In genomic region chr16:19696312-19696711, GRCh38 we compare ENCODE assay signal across 8 cellular contexts. TPM values are rescaled to one million over a fixed set of nuclear protein-coding genes. Genes with fewer than 3 reads are reported as not detected.
DNase-seq lines count a peak whose midpoint lies in the region; ATAC-seq and TF ChIP-seq lines count a peak whose summit lies in the region.

No MANE protein-coding gene starts in this region.

- no peaks in the 10 kb centered on the region for H3K27me3 ChIP-seq in HCT116 (ENCODE audit: insufficient read depth, low read length)
- no peaks in the 10 kb centered on the region for H3K27me3 ChIP-seq in PC-9 (ENCODE audit: insufficient read depth, low read depth)
- no peaks in the 10 kb centered on the region for H3K27me3 ChIP-seq in spleen (replicated peaks in 1 of 7)
- H3K27me3 ChIP-seq in GM23338 (ENCODE audit: insufficient read depth) = no peaks in the 10 kb centered on the region

- intact Hi-C loops in HCT116 (cut with micrococcal nuclease) = no loop called here
- intact Hi-C loops in PC-9 (cut with micrococcal nuclease; ENCODE audit: unreplicated experiment) = loop anchor here (1.0 kb wide), 1 partner anchor 91 kb away; no protein-coding TSS in a partner anchor
- intact Hi-C loops in Right ventricle myocardium inferior (cut with DNase I) = loop anchor here (5.0 kb wide), 1 partner anchor 49 kb away; no protein-coding TSS in a partner anchor
- intact Hi-C loops in spleen (cut with DNase I; ENCODE audit: low total_unique reads) = no loop called here
- intact Hi-C loops in OCI-LY7 (cut with micrococcal nuclease; ENCODE audit: unreplicated experiment) = no loop called here

- WGBS in spleen, 5 donors = 15 to 29% (median 18%) methylated on average over 10 of the region's 10 CpGs

- H3K4me2 ChIP-seq in HCT116 (ENCODE audit: low read length) = peak overlapping the region; percentile 8; the same call in 1 of the 2 replicates
- no peak overlapping the region for H3K4me2 ChIP-seq in PC-9
- no peak overlapping the region for H3K4me2 ChIP-seq in OCI-LY7 (ENCODE audit: low read length)
- H3K4me2 ChIP-seq in GM23338 = no peak overlapping the region

- no peak overlapping the region for H3K9ac ChIP-seq in HCT116 (ENCODE audit: low read length)

- RAD21 ChIA-PET in HCT116 (lab: Charles Lee; ENCODE audit: low non-redundant PET in 1 of 2, low total read pairs in 2 of 2, uncharacterized antibody in 2 of 2, unreplicated experiment in 2 of 2) = no interaction called here

- H3K4me1 ChIP-seq in HCT116 (ENCODE audit: control insufficient read depth in 1 of 2, insufficient read depth in 2 of 2, low read length in 2 of 2) (peaks cover 12 to 13% of the 10 kb centered on the region in 2 experiments), PC-9 (replicated peaks; ENCODE audit: insufficient read depth) (peaks cover 22% of the 10 kb centered on the region), spleen (peaks cover 27 to 48% (median 31%) of the 10 kb centered on the region in 6 donors), OCI-LY7 (ENCODE audit: insufficient read depth, low read length, poor library complexity, severe bottlenecking) (no peaks in the 10 kb centered on the region), GM23338 (ENCODE audit: insufficient read depth) (no peaks in the 10 kb centered on the region)

- CTCF ChIA-PET in HCT116 (lab: Charles Lee) (interaction anchor here (0.6 kb wide), 2 partner anchors 15 to 112 kb away, joined by 3 to 6 read pairs; no protein-coding TSS in a partner anchor), PC-9 (lab: Charles Lee) (interaction anchor here (0.9 to 1.4 kb wide), 3 partner anchors 16 to 188 kb away, joined by 3 to 4 read pairs (median 4); partner anchors contain the start of gene GPRC5B), OCI-LY7 (lab: Charles Lee; ENCODE audit: unreplicated experiment) (no interaction called here)

- H3K9me3 ChIP-seq in HCT116 (ENCODE audit: control insufficient read depth in 1 of 2, insufficient read depth in 1 of 2, low read depth in 1 of 2, low read length in 2 of 2) = no peaks in the 10 kb centered on the region
- H3K9me3 ChIP-seq in PC-9 (ENCODE audit: insufficient read depth, low read depth) = peaks cover 15% of the 10 kb centered on the region; the same call in 1 of the 2 replicates
- H3K9me3 ChIP-seq in spleen = no peaks in the 10 kb centered on the region
- H3K9me3 ChIP-seq in OCI-LY7 (ENCODE audit: low read length) = no peaks in the 10 kb centered on the region

- H3K79me2 ChIP-seq in HCT116 (ENCODE audit: insufficient read depth, low read length) (no peaks in the 10 kb centered on the region), PC-9 (ENCODE audit: low read depth) (0 out of 2 replicates have a peak, but pooled peaks cover 8% of the 10 kb centered on the region), OCI-LY7 (ENCODE audit: insufficient read depth, low read depth, low read length) (no peaks in the 10 kb centered on the region), GM23338 (replicated peaks; ENCODE audit: insufficient read depth) (0 out of 2 replicates have a peak, but pooled peaks cover 3% of the 10 kb centered on the region)

- no peaks in the 10 kb centered on the region for H3K4me1 Mint-ChIP-seq in GM23338

- no peaks in the 10 kb centered on the region for H3K27me3 Mint-ChIP-seq in GM23338 (ENCODE audit: insufficient read depth, low read depth, poor library complexity)

- no peak overlapping the region for H3K4me3 Mint-ChIP-seq in GM23338

- H3K4me3 ChIP-seq in HCT116 (replicated peaks in 1 of 2; ENCODE audit: low read depth in 1 of 2, low read length in 2 of 2) = no peak overlapping the region
- no peak overlapping the region for H3K4me3 ChIP-seq in PC-9
- H3K4me3 ChIP-seq in spleen = no peak overlapping the region
- no peak overlapping the region for H3K4me3 ChIP-seq in OCI-LY7 (ENCODE audit: low read depth, low read length, poor library complexity, severe bottlenecking)
- no peak overlapping the region for H3K4me3 ChIP-seq in GM23338

- TF ChIP-seq CTCF in HCT116 (IDR thresholded peaks at IDR 0.05 in 2 of 3, conservative IDR thresholded peaks at IDR 0.05 in 1 of 3; ENCODE audit: borderline replicate concordance in 1 of 3, insufficient read depth in 1 of 3, low read depth in 2 of 3, low read length in 2 of 3) (no peak), PC-9 (conservative IDR thresholded peaks at IDR 0.05) (no peak), spleen (IDR thresholded peaks at IDR 0.05 in 8 of 11, conservative IDR thresholded peaks at IDR 0.05 in 3 of 11) (no peak), OCI-LY7 (conservative IDR thresholded peaks at IDR 0.05; ENCODE audit: low read length) (no peak), GM23338 (conservative IDR thresholded peaks at IDR 0.05; ENCODE audit: low read depth in 2 of 2) (no peak)

- DNase-seq in HCT116 (ENCODE audit: low read depth, low spot score) (no peak), PC-9 (peak; percentile 56 to 80), Right ventricle myocardium inferior (ENCODE audit: missing footprints) (peak; percentile 76), spleen (peak; percentile 73), OCI-LY7 (ENCODE audit: low spot score) (no peak), GM23338 (ENCODE audit: low spot score) (no peak)
- peak in 1 of 2 donors; percentile 30 for DNase-seq in activated naive CD4-positive, alpha-beta T cell treated with anti-CD3 and anti-CD28 coated beads, Interleukin-2, amount 50 U/mL, for 72 hours (ENCODE audit: low spot score in 2 of 2)

- H3K9me2 ChIP-seq in HCT116 (ENCODE audit: insufficient read depth) (no peaks in the 10 kb centered on the region), PC-9 (ENCODE audit: insufficient read depth) (no peaks in the 10 kb centered on the region), OCI-LY7 (ENCODE audit: insufficient read depth, low read length) (no peaks in the 10 kb centered on the region), GM23338 (ENCODE audit: insufficient read depth) (no peaks in the 10 kb centered on the region)

- H3K36me3 Mint-ChIP-seq in activated naive CD4-positive, alpha-beta T cell treated with anti-CD3 and anti-CD28 coated beads, Interleukin-2, amount 50 U/mL, for 72 hours = peaks cover 21 to 48% of the 10 kb centered on the region in 2 donors
- H3K36me3 Mint-ChIP-seq in GM23338 (ENCODE audit: low read depth) = peaks cover 86% of the 10 kb centered on the region

- H3K36me3 ChIP-seq in HCT116 (ENCODE audit: control insufficient read depth in 1 of 2, insufficient read depth in 2 of 2, low read length in 2 of 2) = 0 out of 4 replicates have a peak, but pooled peaks cover 0 to 15% of the 10 kb centered on the region in 2 experiments
- peaks cover 18% of the 10 kb centered on the region for H3K36me3 ChIP-seq in PC-9 (ENCODE audit: low read depth)
- H3K36me3 ChIP-seq in spleen = peaks cover 0 to 82% (median 35%) of the 10 kb centered on the region in 6 donors
- peaks cover 55% of the 10 kb centered on the region for H3K36me3 ChIP-seq in OCI-LY7 (ENCODE audit: insufficient read depth, low read length)
- H3K36me3 ChIP-seq in GM23338 (ENCODE audit: insufficient read depth) = peaks cover 20% of the 10 kb centered on the region

- TF ChIP-seq RAD21 in HCT116 (IDR thresholded peaks at IDR 0.05; ENCODE audit: low read depth) = no peak

- no peak for TF ChIP-seq POLR2A in HCT116 (IDR thresholded peaks at IDR 0.05; ENCODE audit: borderline replicate concordance, extremely low read depth, insufficient read depth, insufficient read length)
- TF ChIP-seq POLR2A in spleen (IDR thresholded peaks at IDR 0.05) = no peak

- H4K20me1 ChIP-seq in HCT116 (ENCODE audit: insufficient read depth) (no peaks in the 10 kb centered on the region), PC-9 (ENCODE audit: insufficient read depth) (no peaks in the 10 kb centered on the region), OCI-LY7 (ENCODE audit: insufficient read depth, low read length) (0 out of 2 replicates have a peak, but pooled peaks cover 6% of the 10 kb centered on the region), GM23338 (replicated peaks; ENCODE audit: insufficient read depth) (peaks cover 18% of the 10 kb centered on the region; the same call in 1 of the 2 replicates)

- H2AFZ ChIP-seq in HCT116 (ENCODE audit: low read depth, low read length, poor library complexity, severe bottlenecking) (no peak overlapping the region), PC-9 (no peak overlapping the region), OCI-LY7 (ENCODE audit: low read length) (no peak overlapping the region), GM23338 (no peak overlapping the region)

- H3F3A ChIP-seq in PC-9 (ENCODE audit: insufficient read depth, low read depth) (peaks cover 23% of the 10 kb centered on the region), GM23338 (replicated peaks; ENCODE audit: low read depth) (0 out of 2 replicates have a peak, but pooled peaks cover 9% of the 10 kb centered on the region)

- ATAC-seq in HCT116 (no peak), Right ventricle myocardium inferior (peak; percentile 48), GM23338 (no peak), GM19455 (IDR thresholded peaks at IDR 0.05; ENCODE audit: unreplicated experiment) (no peak)
- ATAC-seq in activated naive CD4-positive, alpha-beta T cell treated with anti-CD3 and anti-CD28 coated beads, Interleukin-2, amount 50 U/mL, for 72 hours = peak; percentile 30 to 52

- BruUV-seq in HCT116 (replicated peaks; lab: Mats Ljungman, UMichigan) (no TSS peak), PC-9 (replicated peaks; lab: Mats Ljungman, UMichigan) (no TSS peak), OCI-LY7 (replicated peaks; lab: Mats Ljungman, UMichigan) (no TSS peak)

- POLR2A ChIA-PET in HCT116 (lab: Charles Lee) = interaction anchor here (0.6 kb wide), 1 partner anchor 135 kb away, joined by 3 read pairs; no protein-coding TSS in a partner anchor
- POLR2A ChIA-PET in PC-9 (lab: Charles Lee; ENCODE audit: unreplicated experiment) = interaction anchor here (0.6 to 1.1 kb wide), 4 partner anchors 22 to 366 kb away, joined by 3 to 14 read pairs (median 4); no protein-coding TSS in a partner anchor
- POLR2A ChIA-PET in OCI-LY7 (lab: Charles Lee) = interaction anchor here (0.5 to 2.2 kb wide), 2 partner anchors 11 to 15 kb away, joined by 3 to 7 read pairs; no protein-coding TSS in a partner anchor

- H3K27ac Mint-ChIP-seq in activated naive CD4-positive, alpha-beta T cell treated with anti-CD3 and anti-CD28 coated beads, Interleukin-2, amount 50 U/mL, for 72 hours = peak overlapping the region; percentile 82 to 88
- H3K27ac Mint-ChIP-seq in GM23338 = no peak overlapping the region

- H3K27ac ChIP-seq in HCT116 (ENCODE audit: low read depth, low read length) = no peak overlapping the region
- H3K27ac ChIP-seq in PC-9 = no peak overlapping the region
- H3K27ac ChIP-seq in spleen = peak overlapping the region; percentile 27 to 74 (median 69)
- no peak overlapping the region for H3K27ac ChIP-seq in OCI-LY7 (ENCODE audit: low read depth, low read length, poor library complexity, severe bottlenecking)
- H3K27ac ChIP-seq in GM23338 (ENCODE audit: low read depth) = no peak overlapping the region

- H3K9me3 Mint-ChIP-seq in activated naive CD4-positive, alpha-beta T cell treated with anti-CD3 and anti-CD28 coated beads, Interleukin-2, amount 50 U/mL, for 72 hours = no peaks in the 10 kb centered on the region
- peaks cover 25% of the 10 kb centered on the region; the same call in 2 of the 3 replicates for H3K9me3 Mint-ChIP-seq in GM23338

RNA-seq across cellular contexts. Expression of gene KNOP1, which starts 21.7 kb away (rescaled TPM):
- 34.6 TPM for total RNA-seq in HCT116 (2021; ENCODE audit: unreplicated experiment)
- polyA plus RNA-seq in HCT116 (2012) = 18.1 and 22.4 TPM in 2 replicates
- total RNA-seq in PC-9 (2021) = 60.4 TPM in 2 replicates
- total RNA-seq in activated naive CD4-positive, alpha-beta T cell treated with anti-CD3 and anti-CD28 coated beads, Interleukin-2, amount 50 U/mL, for 72 hours = 10 to 100 TPM; 18.7 to 23.6 TPM
- 8.4 TPM for total RNA-seq in Right ventricle myocardium inferior
- 10 to 100 TPM in 4 of 7 donors, 1 to 10 TPM in 3; 8.1 to 13.7 (median 10.4) TPM for total RNA-seq in spleen
- 10 to 100 TPM in 1 of 3 donors, 1 to 10 TPM in 2; 7.1 to 10.7 (median 7.4) TPM for polyA plus RNA-seq in spleen
- total RNA-seq in OCI-LY7 (2014; rRNA removed; shearing (Covaris generic)) = 19.7 and 37.9 TPM in 2 replicates
- 30.0 and 33.2 TPM in 2 replicates for total RNA-seq in OCI-LY7 (2022)
- 56.1 and 57.7 TPM in 2 replicates for total RNA-seq in GM23338 (2014; rRNA removed; shearing (Covaris generic))
- 190 and 207 TPM in 2 replicates for polyA plus RNA-seq in GM23338 (2016; fragmentation: Nextera tagmentation; extraction: Ambion mirVana)

RNA-seq across cellular contexts. Expression of gene IQCK, which starts 21.8 kb away (rescaled TPM):
- total RNA-seq in HCT116 (2021; ENCODE audit: unreplicated experiment) (11.8 TPM), PC-9 (2021) (21.0 and 21.6 TPM in 2 replicates), Right ventricle myocardium inferior (5.2 TPM), spleen (10 to 100 TPM in 3 of 7 donors, 1 to 10 TPM in 4; 5.1 to 19.9 (median 8.3) TPM), OCI-LY7 (2022) (2.7 and 4.3 TPM in 2 replicates)
- polyA plus RNA-seq in HCT116 (2012) = 4.1 and 4.7 TPM in 2 replicates
- 1 to 10 TPM; 2.3 TPM for total RNA-seq in activated naive CD4-positive, alpha-beta T cell treated with anti-CD3 and anti-CD28 coated beads, Interleukin-2, amount 50 U/mL, for 72 hours
- polyA plus RNA-seq in spleen (1 to 10 TPM; 3.6 to 4.7 (median 4.5) TPM), GM23338 (2016; fragmentation: Nextera tagmentation; extraction: Ambion mirVana) (5.8 and 7.6 TPM in 2 replicates)
- 1.3 and 2.2 TPM in 2 replicates for total RNA-seq in OCI-LY7 (2014; rRNA removed; shearing (Covaris generic))
- total RNA-seq in GM23338 (2014; rRNA removed; shearing (Covaris generic)) = 7.9 and 10.0 TPM in 2 replicates

Comparison
In these comparisons a context has a peak if more than half of its experiments do, and no peak if none do; other contexts are left out.
1. ATAC-seq: peak in activated naive CD4-positive, alpha-beta T cell treated with anti-CD3 and anti-CD28 coated beads, Interleukin-2, amount 50 U/mL, for 72 hours (2 of 2) and Right ventricle myocardium inferior (single experiment); none in HCT116 (single experiment), GM23338 (single experiment) and GM19455 (single experiment).
2. DNase-seq: peak in PC-9 (2 of 2), Right ventricle myocardium inferior (single experiment) and spleen (single experiment); none in HCT116 (single experiment), OCI-LY7 (single experiment) and GM23338 (single experiment).
3. H3K27ac ChIP-seq: peak in spleen (8 of 8); none in HCT116 (single experiment), PC-9 (single experiment), OCI-LY7 (single experiment) and GM23338 (single experiment).
4. intact Hi-C loops: an anchor here in PC-9 (1.0 kb wide) and Right ventricle myocardium inferior (5.0 kb wide); none called in HCT116, spleen and OCI-LY7.